Comparison of ENCODE assay signal across 10 cellular contexts in the genomic region with DNA sequence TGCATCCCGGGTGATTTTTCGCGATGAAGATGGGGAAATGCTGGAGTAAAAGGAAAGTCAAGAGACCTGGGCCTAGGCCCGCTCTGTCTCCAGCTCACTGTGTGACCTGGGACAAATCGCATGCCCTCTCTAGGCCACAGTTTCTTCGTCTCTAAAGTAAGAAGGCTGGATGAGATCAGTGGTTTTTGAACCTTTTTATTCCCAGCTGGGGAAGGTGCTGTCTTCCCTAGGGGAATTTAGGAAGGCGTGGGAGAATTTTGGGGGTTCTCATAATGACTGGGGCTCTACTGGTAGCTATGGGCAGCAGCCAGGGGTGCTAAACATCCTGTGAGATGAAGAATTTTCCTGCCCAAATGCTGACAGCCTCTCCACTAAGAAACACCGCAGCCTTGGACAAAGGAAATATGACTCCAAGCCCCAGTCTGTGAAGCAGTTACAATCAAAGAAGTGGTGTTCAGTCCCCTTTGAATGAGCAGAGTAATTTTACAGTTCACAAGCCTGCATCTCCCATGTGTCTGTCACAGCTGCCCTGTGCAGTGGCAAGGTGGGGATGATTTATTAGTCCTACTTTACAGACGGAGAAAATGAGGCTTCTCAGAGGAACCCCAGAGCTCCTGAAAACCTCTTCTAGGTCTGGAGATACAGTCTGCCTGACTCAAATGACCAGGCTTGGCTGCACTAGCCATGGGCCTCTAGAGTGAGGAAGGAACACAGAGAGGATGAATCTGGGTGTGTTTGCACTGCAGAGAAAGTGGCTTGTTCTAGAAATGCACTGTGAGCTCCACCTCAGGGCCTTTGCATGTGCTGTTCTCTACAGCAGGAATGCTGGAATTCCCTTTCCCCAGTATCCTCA. TPM values are rescaled to one million over a fixed set of nuclear protein-coding genes. Genes with fewer than 3 reads are reported as not detected.
DNase-seq lines count a peak whose midpoint lies in the region; ATAC-seq and TF ChIP-seq lines count a peak whose summit lies in the region.
"Had no signal": no experiment of that assay in that cellular context is flagged by ENCODE, and none has a peak within 500 bp of the region (broad histone marks: within the 10 kb centered on the region; RNA-seq: fewer than 3 reads in every experiment).

No MANE protein-coding gene starts in this region.

- peaks cover 34% of the 10 kb centered on the region; the same call in 1 of the 2 replicates for H3F3A ChIP-seq in PC-9 (ENCODE audit: insufficient read depth, low read depth)

- no peaks in the 10 kb centered on the region for H3K36me3 ChIP-seq in BLaER1
- H3K36me3 ChIP-seq in PC-9 (ENCODE audit: low read depth), result no peaks in the 10 kb centered on the region

- H3K4me3 Mint-ChIP-seq in WTC11, result no peak overlapping the region

- H4K20me1 ChIP-seq in BLaER1 (no peaks in the 10 kb centered on the region), PC-9 (ENCODE audit: insufficient read depth) (no peaks in the 10 kb centered on the region)

- peaks cover 80% of the 10 kb centered on the region for H3K4me1 ChIP-seq in BLaER1
- peaks cover 60% of the 10 kb centered on the region for H3K4me1 ChIP-seq in PC-9 (replicated peaks; ENCODE audit: insufficient read depth)

- POLR2A ChIA-PET in PC-9 (lab: Charles Lee; ENCODE audit: unreplicated experiment) (no interaction called here), WTC11 (lab: Charles Lee) (interaction anchor here (0.6 kb wide), 1 partner anchor 66 kb away, joined by 4 read pairs; no protein-coding TSS in a partner anchor)

- TF ChIP-seq CTCF in PC-9 (conservative IDR thresholded peaks at IDR 0.05) (no peak), WTC11 (IDR thresholded peaks at IDR 0.05) (no peak)

- H3K27ac ChIP-seq in BLaER1, result 0 out of 2 replicates have a peak overlapping the region, but pooled peaks have one; percentile 10
- no peak overlapping the region for H3K27ac ChIP-seq in PC-9
- H3K27ac ChIP-seq in epithelial cell of prostate, result peak overlapping the region; percentile 45
- H3K27ac ChIP-seq: psoas muscle had no signal

- peaks cover 12% of the 10 kb centered on the region for H3K4me1 Mint-ChIP-seq in WTC11

- intact Hi-C loops in PC-9 (cut with micrococcal nuclease; ENCODE audit: unreplicated experiment), result loop anchor here (5.0 kb wide), 1 partner anchor 333 kb away; no protein-coding TSS in a partner anchor

- peaks cover 12% of the 10 kb centered on the region; the same call in 1 of the 2 replicates for H3K9me3 ChIP-seq in BLaER1
- H3K9me3 ChIP-seq in PC-9 (ENCODE audit: insufficient read depth, low read depth), result no peaks in the 10 kb centered on the region
- H3K9me3 ChIP-seq: psoas muscle had no signal

- H3K27me3 Mint-ChIP-seq in WTC11 (ENCODE audit: low read depth), result no peaks in the 10 kb centered on the region

- H3K4me3 ChIP-seq in BLaER1, result no peak overlapping the region
- H3K4me3 ChIP-seq in PC-9, result no peak overlapping the region
- H3K4me3 ChIP-seq: psoas muscle had no signal

- H3K79me2 ChIP-seq in PC-9 (ENCODE audit: low read depth), result no peaks in the 10 kb centered on the region

- H3K9me2 ChIP-seq in PC-9 (ENCODE audit: insufficient read depth), result no peaks in the 10 kb centered on the region

- H3K4me2 ChIP-seq in BLaER1 (peak overlapping the region; percentile 67), PC-9 (peak overlapping the region; percentile 40; the same call in 1 of the 2 replicates)

- H3K9ac ChIP-seq in BLaER1, result no peak overlapping the region

- ATAC-seq in WTC11 (no peak), GM19452 (IDR thresholded peaks at IDR 0.05; ENCODE audit: unreplicated experiment) (no peak), HG03520 (IDR thresholded peaks at IDR 0.05; ENCODE audit: unreplicated experiment) (no peak)
- ATAC-seq: psoas muscle had no signal

- H3K36me3 Mint-ChIP-seq in WTC11, result no peaks in the 10 kb centered on the region

- H3K27me3 ChIP-seq in BLaER1, result no peaks in the 10 kb centered on the region
- H3K27me3 ChIP-seq in PC-9 (ENCODE audit: insufficient read depth, low read depth), result no peaks in the 10 kb centered on the region

- no peak overlapping the region for H2AFZ ChIP-seq in PC-9

- H3K27ac Mint-ChIP-seq in WTC11, result no peak overlapping the region

- CTCF ChIA-PET in PC-9 (lab: Charles Lee), result interaction anchor here (0.6 kb wide), 1 partner anchor 28 kb away, joined by 3 read pairs; no protein-coding TSS in a partner anchor
- CTCF ChIA-PET in WTC11 (lab: Charles Lee), result interaction anchor here (0.9 to 4.6 kb wide), 6 partner anchors 10 to 263 kb away, joined by 3 to 35 read pairs (median 5); no protein-coding TSS in a partner anchor

- DNase-seq in Daoy (ENCODE audit: low read depth) (peak; percentile 36), PC-9 (no peak), epithelial cell of prostate (ENCODE audit: low read depth, low spot score) (no peak), WTC11 (ENCODE audit: low spot score) (no peak), D341Med (ENCODE audit: low spot score) (no peak)
- DNase-seq: NCI-H2081 treated with DMSO at 0.1 percent for 48 hours had no signal

- peaks cover 4% of the 10 kb centered on the region; the same call in 1 of the 2 replicates for H3K9me3 Mint-ChIP-seq in WTC11

- BruUV-seq in PC-9 (replicated peaks; lab: Mats Ljungman, UMichigan), result no TSS peak

TF ChIP-seq in WTC11, 78 proteins besides CTCF, POLR2A, EP300 and RAD21:
- no peak for TF ChIP-seq RORB (CRISPR knock-in tag; IDR thresholded peaks at IDR 0.05)
- TF ChIP-seq TCF7 (CRISPR knock-in tag; IDR thresholded peaks at IDR 0.05; ENCODE audit: low read depth), result no peak
- no peak for TF ChIP-seq PRRX2 (CRISPR knock-in tag; IDR thresholded peaks at IDR 0.05)
- no peak for TF ChIP-seq GABPB1 (CRISPR knock-in tag; IDR thresholded peaks at IDR 0.05)

RNA-seq across cellular contexts. Expression of a gene that starts 57.2 kb away (rescaled TPM):
- under 0.01 and 0.65 TPM in 2 replicates for total RNA-seq in Daoy (2014; rRNA removed; shearing (Covaris generic))
- total RNA-seq in PC-9 (2021), result not detected in 2 replicates
- total RNA-seq in WTC11 (2021), result 0.07 to 0.11 TPM in 2 of 3 replicates, not detected in the other
